ENCODE assay signal across 10 cellular contexts in genomic region chr10:58919927-58920654, GRCh38.
A peak's percentile ranks its signal among the peaks of the same experiment; 100 is the strongest.
DNase-seq lines count a peak whose midpoint lies in the region; ATAC-seq and TF ChIP-seq lines count a peak whose summit lies in the region.
"Had no signal": no experiment of that assay in that cellular context is flagged by ENCODE, and none has a peak within 500 bp of the region (broad histone marks: within the 10 kb centered on the region; RNA-seq: fewer than 3 reads in every experiment).

No MANE protein-coding gene starts in this region.

- peak overlapping the region in 1 of 4 donors; percentile 14 for H3K4me3 ChIP-seq in adrenal gland

- 15 to 26% (median 20%) methylated on average over 3 of the region's 3 CpGs for WGBS in adrenal gland, 4 donors

- DNase-seq in AG20443 (ENCODE audit: low spot score) (peak; percentile 58), HT1080 (ENCODE audit: low read depth) (peak; percentile 90), adrenal gland (peak in 2 of 7 donors; percentile 23 to 30), kidney glomerular epithelial cell (lab: John Stamatoyannopoulos, UW) (peak; percentile 83), GOT3 (lab: John Stamatoyannopoulos, UW) (no peak)
- DNase-seq in stimulated activated CD4-positive, alpha-beta T cell treated with anti-CD3 and anti-CD28 coated beads, Interleukin-2, amount 100 ng/mL, for 24 hours = no peak
- DNase-seq in stimulated activated CD4-positive, alpha-beta T cell treated with anti-CD3 and anti-CD28 coated beads, Interleukin-2, amount 100 ng/mL, for 48 hours = no peak
- DNase-seq: activated CD8-positive, alpha-beta memory T cell treated with anti-CD3 and anti-CD28 coated beads, Interleukin-2, amount 50 U/mL, for 48 hours; naive B cell had no signal

- intact Hi-C loops in adrenal gland (cut with DNase I) = no loop called here

- no peak for ATAC-seq in HG03432 (IDR thresholded peaks at IDR 0.05; ENCODE audit: unreplicated experiment)

- no peaks in the 10 kb centered on the region for H3K27me3 ChIP-seq in adrenal gland

- H3K36me3 ChIP-seq in adrenal gland (replicated peaks in 1 of 2) = no peaks in the 10 kb centered on the region

- TF ChIP-seq CTCF in adrenal gland (IDR thresholded peaks at IDR 0.05) = no peak

- H3K9me3 ChIP-seq in adrenal gland (replicated peaks in 1 of 3) = no peaks in the 10 kb centered on the region

- peak overlapping the region in 3 of 5 donors; percentile 23 to 75 (median 72) for H3K27ac ChIP-seq in adrenal gland

- peaks cover 20 to 26% of the 10 kb centered on the region in 2 donors for H3K4me1 ChIP-seq in adrenal gland (replicated peaks in 1 of 2)

- no peak for TF ChIP-seq POLR2A in adrenal gland (IDR thresholded peaks at IDR 0.05)

Comparison
In these comparisons a context has a peak if more than half of its experiments do, and no peak if none do; other contexts are left out.
1. DNase-seq: peak in AG20443 (single experiment), HT1080 (single experiment) and kidney glomerular epithelial cell (single experiment); none in stimulated activated CD4-positive, alpha-beta T cell treated with anti-CD3 and anti-CD28 coated beads, Interleukin-2, amount 100 ng/mL, for 24 hours (0 of 2), GOT3 (single experiment) and stimulated activated CD4-positive, alpha-beta T cell treated with anti-CD3 and anti-CD28 coated beads, Interleukin-2, amount 100 ng/mL, for 48 hours (0 of 2).